Comparison of ENCODE assay signal across 1 cellular context in the genomic region with DNA sequence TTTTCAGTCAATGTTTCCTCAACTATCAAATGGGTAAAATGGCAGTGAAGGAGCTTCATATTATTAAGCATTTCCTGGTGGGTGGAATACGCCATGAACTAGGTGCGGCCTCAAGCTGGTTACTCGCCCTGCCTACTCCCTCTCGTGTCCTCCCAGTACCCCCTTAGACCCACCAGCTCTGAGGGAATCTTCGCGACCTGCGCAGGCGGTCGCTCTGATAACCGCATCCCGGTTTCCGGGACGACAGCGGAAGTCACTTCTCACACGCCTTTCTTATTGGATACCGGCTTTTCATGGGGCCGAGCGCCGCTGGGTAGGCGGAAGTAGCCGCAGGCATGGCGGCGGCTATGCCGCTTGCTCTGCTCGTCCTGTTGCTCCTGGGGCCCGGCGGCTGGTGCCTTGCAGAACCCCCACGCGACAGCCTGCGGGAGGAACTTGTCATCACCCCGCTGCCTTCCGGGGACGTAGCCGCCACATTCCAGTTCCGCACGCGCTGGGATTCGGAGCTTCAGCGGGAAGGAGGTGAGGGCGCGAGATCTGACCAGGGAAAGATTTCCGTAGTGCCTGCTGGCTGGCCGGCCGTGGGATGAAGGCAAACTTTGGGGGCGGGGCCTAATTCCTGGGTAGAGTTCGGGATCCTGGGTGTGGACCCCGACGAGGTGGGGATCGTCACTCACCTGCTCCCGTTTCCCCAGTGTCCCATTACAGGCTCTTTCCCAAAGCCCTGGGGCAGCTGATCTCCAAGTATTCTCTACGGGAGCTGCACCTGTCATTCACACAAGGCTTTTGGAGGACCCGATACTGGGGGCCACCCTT.
TF ChIP-seq lines count a peak whose summit lies in the region.

A gene (plus strand): TSS at position 320 of the 816 bp plus-strand sequence. CDS start 16 bp downstream, at position 336.

TF ChIP-seq in K562, 482 proteins besides CTCF, POLR2A, EP300 and RAD21 (continued from another document and continues in another):
- TF ChIP-seq, protein P1, sequence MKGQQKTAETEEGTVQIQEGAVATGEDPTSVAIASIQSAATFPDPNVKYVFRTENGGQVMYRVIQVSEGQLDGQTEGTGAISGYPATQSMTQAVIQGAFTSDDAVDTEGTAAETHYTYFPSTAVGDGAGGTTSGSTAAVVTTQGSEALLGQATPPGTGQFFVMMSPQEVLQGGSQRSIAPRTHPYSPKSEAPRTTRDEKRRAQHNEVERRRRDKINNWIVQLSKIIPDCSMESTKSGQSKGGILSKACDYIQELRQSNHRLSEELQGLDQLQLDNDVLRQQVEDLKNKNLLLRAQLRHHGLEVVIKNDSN (CRISPR knock-in tag; IDR thresholded peaks at IDR 0.05): peak; percentile 11; the same call in 1 of the 2 replicates
- TF ChIP-seq KDM5B (IDR thresholded peaks at IDR 0.05; ENCODE audit: insufficient replicate concordance, low read depth, low read length) (peak; percentile 95), POLR2AphosphoS5 (IDR thresholded peaks at IDR 0.05; ENCODE audit: control insufficient read depth, insufficient read depth, low read depth, low read length) (peak; percentile 80), C11orf30 (IDR thresholded peaks at IDR 0.05; ENCODE audit: low read depth) (peak; percentile 99), HEY1 (CRISPR knock-in tag; IDR thresholded peaks at IDR 0.05; ENCODE audit: borderline replicate concordance) (no peak), TEAD1 (CRISPR knock-in tag; IDR thresholded peaks at IDR 0.05) (0 out of 4 replicates have a peak, but pooled peaks of 1 of the 2 experiments have one; percentile 33), POU5F1 (IDR thresholded peaks at IDR 0.05; ENCODE audit: borderline replicate concordance, low read depth, low read length, partially characterized antibody) (no peak), TBP (optimal IDR thresholded peaks at IDR 0.05; ENCODE audit: low read depth, low read length) (peak; percentile 85), GTF2A2 (tag; IDR thresholded peaks at IDR 0.05) (no peak), ZNF507 (tag; conservative IDR thresholded peaks at IDR 0.05) (no peak), ASH1L (IDR thresholded peaks at IDR 0.05; ENCODE audit: borderline replicate concordance, low read depth, partially characterized antibody) (peak; percentile 43), ZNF3 (CRISPR knock-in tag; IDR thresholded peaks at IDR 0.05) (no peak), ZFX (CRISPR knock-in tag; IDR thresholded peaks at IDR 0.05) (peak; percentile 69), CXXC5 (CRISPR knock-in tag; IDR thresholded peaks at IDR 0.05) (peak; percentile 73), SREBF1 (IDR thresholded peaks at IDR 0.05; ENCODE audit: borderline replicate concordance, low read depth, low read length) (no peak), JUND (IDR thresholded peaks at IDR 0.05; ENCODE audit: borderline replicate concordance, low read depth, low read length) (no peak; the same call in 1 of the 2 replicates), JUND (tag; IDR thresholded peaks at IDR 0.05; ENCODE audit: borderline replicate concordance, low read depth, low read length) (peak; percentile 22; the same call in 1 of the 3 replicates), SLC30A9 (CRISPR knock-in tag; IDR thresholded peaks at IDR 0.05) (no peak), ZNF140 (CRISPR knock-in tag; IDR thresholded peaks at IDR 0.05) (no peak), HCFC1 (IDR thresholded peaks at IDR 0.05; ENCODE audit: low read depth, low read length) (peak; percentile 68), SMARCE1 (IDR thresholded peaks at IDR 0.05) (no peak), FOXP1 (CRISPR knock-in tag; IDR thresholded peaks at IDR 0.05) (peak; percentile 79), L3MBTL2 (IDR thresholded peaks at IDR 0.05) (peak; percentile 81), TGIF2 (CRISPR knock-in tag; IDR thresholded peaks at IDR 0.05) (no peak), ZNF232 (CRISPR knock-in tag; IDR thresholded peaks at IDR 0.05) (no peak), ZNF644 (tag; IDR thresholded peaks at IDR 0.05; ENCODE audit: low read depth) (no peak), XRCC3 (IDR thresholded peaks at IDR 0.05) (no peak), MTA1 (IDR thresholded peaks at IDR 0.05; ENCODE audit: borderline replicate concordance) (peak; percentile 93), KDM4B (IDR thresholded peaks at IDR 0.05; ENCODE audit: borderline replicate concordance in 2 of 2, low read depth in 1 of 2) (peak in 1 of 2 experiments; percentile 85; a peak in 1 of 4 replicates), RB1 (IDR thresholded peaks at IDR 0.05; ENCODE audit: low read depth) (peak; percentile 58), ZNF431 (CRISPR knock-in tag; IDR thresholded peaks at IDR 0.05) (no peak), ZNF143 (CRISPR knock-in tag; IDR thresholded peaks at IDR 0.05) (no peak), HDGF (IDR thresholded peaks at IDR 0.05) (no peak), MYNN (IDR thresholded peaks at IDR 0.05) (no peak), MYNN (CRISPR knock-in tag; IDR thresholded peaks at IDR 0.05) (no peak), NFIX (CRISPR knock-in tag; IDR thresholded peaks at IDR 0.05; ENCODE audit: low read depth) (no peak), SAFB2 (IDR thresholded peaks at IDR 0.05; ENCODE audit: borderline replicate concordance, low read depth, low read length, severe bottlenecking) (no peak), NR2F6 (CRISPR knock-in tag; IDR thresholded peaks at IDR 0.05) (no peak), POLR2H (tag; IDR thresholded peaks at IDR 0.05; ENCODE audit: low read depth) (peak; percentile 82), EP400 (IDR thresholded peaks at IDR 0.05) (peak; percentile 85), CBFA2T3 (IDR thresholded peaks at IDR 0.05) (no peak), ZNF282 (CRISPR knock-in tag; IDR thresholded peaks at IDR 0.05) (no peak), THRAP3 (IDR thresholded peaks at IDR 0.05; ENCODE audit: borderline replicate concordance) (no peak), TAF7 (tag; IDR thresholded peaks at IDR 0.05) (peak; percentile 39; the same call in 1 of the 2 replicates), ZNF76 (CRISPR knock-in tag; IDR thresholded peaks at IDR 0.05; ENCODE audit: borderline replicate concordance) (no peak), RBM34 (IDR thresholded peaks at IDR 0.05; ENCODE audit: borderline replicate concordance, insufficient read depth, low read length) (no peak), KHSRP (IDR thresholded peaks at IDR 0.05) (no peak)
- TF ChIP-seq, protein P2, sequence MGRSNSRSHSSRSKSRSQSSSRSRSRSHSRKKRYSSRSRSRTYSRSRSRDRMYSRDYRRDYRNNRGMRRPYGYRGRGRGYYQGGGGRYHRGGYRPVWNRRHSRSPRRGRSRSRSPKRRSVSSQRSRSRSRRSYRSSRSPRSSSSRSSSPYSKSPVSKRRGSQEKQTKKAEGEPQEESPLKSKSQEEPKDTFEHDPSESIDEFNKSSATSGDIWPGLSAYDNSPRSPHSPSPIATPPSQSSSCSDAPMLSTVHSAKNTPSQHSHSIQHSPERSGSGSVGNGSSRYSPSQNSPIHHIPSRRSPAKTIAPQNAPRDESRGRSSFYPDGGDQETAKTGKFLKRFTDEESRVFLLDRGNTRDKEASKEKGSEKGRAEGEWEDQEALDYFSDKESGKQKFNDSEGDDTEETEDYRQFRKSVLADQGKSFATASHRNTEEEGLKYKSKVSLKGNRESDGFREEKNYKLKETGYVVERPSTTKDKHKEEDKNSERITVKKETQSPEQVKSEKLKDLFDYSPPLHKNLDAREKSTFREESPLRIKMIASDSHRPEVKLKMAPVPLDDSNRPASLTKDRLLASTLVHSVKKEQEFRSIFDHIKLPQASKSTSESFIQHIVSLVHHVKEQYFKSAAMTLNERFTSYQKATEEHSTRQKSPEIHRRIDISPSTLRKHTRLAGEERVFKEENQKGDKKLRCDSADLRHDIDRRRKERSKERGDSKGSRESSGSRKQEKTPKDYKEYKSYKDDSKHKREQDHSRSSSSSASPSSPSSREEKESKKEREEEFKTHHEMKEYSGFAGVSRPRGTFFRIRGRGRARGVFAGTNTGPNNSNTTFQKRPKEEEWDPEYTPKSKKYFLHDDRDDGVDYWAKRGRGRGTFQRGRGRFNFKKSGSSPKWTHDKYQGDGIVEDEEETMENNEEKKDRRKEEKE (IDR thresholded peaks at IDR 0.05; ENCODE audit: borderline replicate concordance in 1 of 2, control insufficient read depth in 1 of 2, low read depth in 2 of 2, low read length in 1 of 2): no peak
- TF ChIP-seq, protein P3, sequence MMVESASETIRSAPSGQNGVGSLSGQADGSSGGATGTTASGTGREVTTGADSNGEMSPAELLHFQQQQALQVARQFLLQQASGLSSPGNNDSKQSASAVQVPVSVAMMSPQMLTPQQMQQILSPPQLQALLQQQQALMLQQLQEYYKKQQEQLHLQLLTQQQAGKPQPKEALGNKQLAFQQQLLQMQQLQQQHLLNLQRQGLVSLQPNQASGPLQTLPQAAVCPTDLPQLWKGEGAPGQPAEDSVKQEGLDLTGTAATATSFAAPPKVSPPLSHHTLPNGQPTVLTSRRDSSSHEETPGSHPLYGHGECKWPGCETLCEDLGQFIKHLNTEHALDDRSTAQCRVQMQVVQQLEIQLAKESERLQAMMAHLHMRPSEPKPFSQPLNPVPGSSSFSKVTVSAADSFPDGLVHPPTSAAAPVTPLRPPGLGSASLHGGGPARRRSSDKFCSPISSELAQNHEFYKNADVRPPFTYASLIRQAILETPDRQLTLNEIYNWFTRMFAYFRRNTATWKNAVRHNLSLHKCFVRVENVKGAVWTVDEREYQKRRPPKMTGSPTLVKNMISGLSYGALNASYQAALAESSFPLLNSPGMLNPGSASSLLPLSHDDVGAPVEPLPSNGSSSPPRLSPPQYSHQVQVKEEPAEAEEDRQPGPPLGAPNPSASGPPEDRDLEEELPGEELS (CRISPR knock-in tag; IDR thresholded peaks at IDR 0.05; ENCODE audit: borderline replicate concordance): no peak
- TF ChIP-seq, protein P4, sequence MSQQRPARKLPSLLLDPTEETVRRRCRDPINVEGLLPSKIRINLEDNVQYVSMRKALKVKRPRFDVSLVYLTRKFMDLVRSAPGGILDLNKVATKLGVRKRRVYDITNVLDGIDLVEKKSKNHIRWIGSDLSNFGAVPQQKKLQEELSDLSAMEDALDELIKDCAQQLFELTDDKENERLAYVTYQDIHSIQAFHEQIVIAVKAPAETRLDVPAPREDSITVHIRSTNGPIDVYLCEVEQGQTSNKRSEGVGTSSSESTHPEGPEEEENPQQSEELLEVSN (IDR thresholded peaks at IDR 0.05; ENCODE audit: borderline replicate concordance in 1 of 2, extremely low read depth in 1 of 2, insufficient read depth in 1 of 2, insufficient read length in 1 of 2, low read depth in 1 of 2, low read length in 1 of 2, poor library complexity in 1 of 2, severe bottlenecking in 1 of 2): peak; percentile 54 to 56
- TF ChIP-seq, protein P5, sequence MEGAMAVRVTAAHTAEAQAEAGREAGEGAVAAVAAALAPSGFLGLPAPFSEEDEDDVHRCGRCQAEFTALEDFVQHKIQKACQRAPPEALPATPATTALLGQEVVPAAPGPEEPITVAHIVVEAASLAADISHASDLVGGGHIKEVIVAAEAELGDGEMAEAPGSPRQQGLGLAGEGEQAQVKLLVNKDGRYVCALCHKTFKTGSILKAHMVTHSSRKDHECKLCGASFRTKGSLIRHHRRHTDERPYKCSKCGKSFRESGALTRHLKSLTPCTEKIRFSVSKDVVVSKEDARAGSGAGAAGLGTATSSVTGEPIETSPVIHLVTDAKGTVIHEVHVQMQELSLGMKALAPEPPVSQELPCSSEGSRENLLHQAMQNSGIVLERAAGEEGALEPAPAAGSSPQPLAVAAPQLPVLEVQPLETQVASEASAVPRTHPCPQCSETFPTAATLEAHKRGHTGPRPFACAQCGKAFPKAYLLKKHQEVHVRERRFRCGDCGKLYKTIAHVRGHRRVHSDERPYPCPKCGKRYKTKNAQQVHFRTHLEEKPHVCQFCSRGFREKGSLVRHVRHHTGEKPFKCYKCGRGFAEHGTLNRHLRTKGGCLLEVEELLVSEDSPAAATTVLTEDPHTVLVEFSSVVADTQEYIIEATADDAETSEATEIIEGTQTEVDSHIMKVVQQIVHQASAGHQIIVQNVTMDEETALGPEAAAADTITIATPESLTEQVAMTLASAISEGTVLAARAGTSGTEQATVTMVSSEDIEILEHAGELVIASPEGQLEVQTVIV (CRISPR knock-in tag; IDR thresholded peaks at IDR 0.05; ENCODE audit: borderline replicate concordance): no peak
- TF ChIP-seq, protein P6, sequence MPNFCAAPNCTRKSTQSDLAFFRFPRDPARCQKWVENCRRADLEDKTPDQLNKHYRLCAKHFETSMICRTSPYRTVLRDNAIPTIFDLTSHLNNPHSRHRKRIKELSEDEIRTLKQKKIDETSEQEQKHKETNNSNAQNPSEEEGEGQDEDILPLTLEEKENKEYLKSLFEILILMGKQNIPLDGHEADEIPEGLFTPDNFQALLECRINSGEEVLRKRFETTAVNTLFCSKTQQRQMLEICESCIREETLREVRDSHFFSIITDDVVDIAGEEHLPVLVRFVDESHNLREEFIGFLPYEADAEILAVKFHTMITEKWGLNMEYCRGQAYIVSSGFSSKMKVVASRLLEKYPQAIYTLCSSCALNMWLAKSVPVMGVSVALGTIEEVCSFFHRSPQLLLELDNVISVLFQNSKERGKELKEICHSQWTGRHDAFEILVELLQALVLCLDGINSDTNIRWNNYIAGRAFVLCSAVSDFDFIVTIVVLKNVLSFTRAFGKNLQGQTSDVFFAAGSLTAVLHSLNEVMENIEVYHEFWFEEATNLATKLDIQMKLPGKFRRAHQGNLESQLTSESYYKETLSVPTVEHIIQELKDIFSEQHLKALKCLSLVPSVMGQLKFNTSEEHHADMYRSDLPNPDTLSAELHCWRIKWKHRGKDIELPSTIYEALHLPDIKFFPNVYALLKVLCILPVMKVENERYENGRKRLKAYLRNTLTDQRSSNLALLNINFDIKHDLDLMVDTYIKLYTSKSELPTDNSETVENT (CRISPR knock-in tag; IDR thresholded peaks at IDR 0.05): no peak
- TF ChIP-seq, protein P7, sequence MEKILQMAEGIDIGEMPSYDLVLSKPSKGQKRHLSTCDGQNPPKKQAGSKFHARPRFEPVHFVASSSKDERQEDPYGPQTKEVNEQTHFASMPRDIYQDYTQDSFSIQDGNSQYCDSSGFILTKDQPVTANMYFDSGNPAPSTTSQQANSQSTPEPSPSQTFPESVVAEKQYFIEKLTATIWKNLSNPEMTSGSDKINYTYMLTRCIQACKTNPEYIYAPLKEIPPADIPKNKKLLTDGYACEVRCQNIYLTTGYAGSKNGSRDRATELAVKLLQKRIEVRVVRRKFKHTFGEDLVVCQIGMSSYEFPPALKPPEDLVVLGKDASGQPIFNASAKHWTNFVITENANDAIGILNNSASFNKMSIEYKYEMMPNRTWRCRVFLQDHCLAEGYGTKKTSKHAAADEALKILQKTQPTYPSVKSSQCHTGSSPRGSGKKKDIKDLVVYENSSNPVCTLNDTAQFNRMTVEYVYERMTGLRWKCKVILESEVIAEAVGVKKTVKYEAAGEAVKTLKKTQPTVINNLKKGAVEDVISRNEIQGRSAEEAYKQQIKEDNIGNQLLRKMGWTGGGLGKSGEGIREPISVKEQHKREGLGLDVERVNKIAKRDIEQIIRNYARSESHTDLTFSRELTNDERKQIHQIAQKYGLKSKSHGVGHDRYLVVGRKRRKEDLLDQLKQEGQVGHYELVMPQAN (IDR thresholded peaks at IDR 0.05; ENCODE audit: borderline replicate concordance): peak; percentile 94
- TF ChIP-seq, protein P8, sequence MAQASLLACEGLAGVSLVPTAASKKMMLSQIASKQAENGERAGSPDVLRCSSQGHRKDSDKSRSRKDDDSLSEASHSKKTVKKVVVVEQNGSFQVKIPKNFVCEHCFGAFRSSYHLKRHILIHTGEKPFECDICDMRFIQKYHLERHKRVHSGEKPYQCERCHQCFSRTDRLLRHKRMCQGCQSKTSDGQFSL (CRISPR knock-in tag; IDR thresholded peaks at IDR 0.05): no peak
- TF ChIP-seq, protein P8 (tag; IDR thresholded peaks at IDR 0.05): no peak
